In genomic region chr20:32325706-32326506, GRCh38 we compare ENCODE assay signal across 1 cellular context.
TF ChIP-seq lines count a peak whose summit lies in the region.

No MANE protein-coding gene starts in this region.

TF ChIP-seq in K562, 482 proteins besides CTCF, POLR2A, EP300 and RAD21 (continued from another document):
- TF ChIP-seq, protein P1, sequence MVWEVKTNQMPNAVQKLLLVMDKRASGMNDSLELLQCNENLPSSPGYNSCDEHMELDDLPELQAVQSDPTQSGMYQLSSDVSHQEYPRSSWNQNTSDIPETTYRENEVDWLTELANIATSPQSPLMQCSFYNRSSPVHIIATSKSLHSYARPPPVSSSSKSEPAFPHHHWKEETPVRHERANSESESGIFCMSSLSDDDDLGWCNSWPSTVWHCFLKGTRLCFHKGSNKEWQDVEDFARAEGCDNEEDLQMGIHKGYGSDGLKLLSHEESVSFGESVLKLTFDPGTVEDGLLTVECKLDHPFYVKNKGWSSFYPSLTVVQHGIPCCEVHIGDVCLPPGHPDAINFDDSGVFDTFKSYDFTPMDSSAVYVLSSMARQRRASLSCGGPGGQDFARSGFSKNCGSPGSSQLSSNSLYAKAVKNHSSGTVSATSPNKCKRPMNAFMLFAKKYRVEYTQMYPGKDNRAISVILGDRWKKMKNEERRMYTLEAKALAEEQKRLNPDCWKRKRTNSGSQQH (CRISPR knock-in tag; IDR thresholded peaks at IDR 0.05), result no peak
- no peak for TF ChIP-seq U2AF1 (optimal IDR thresholded peaks at IDR 0.05; ENCODE audit: low read depth, low read length)
- peak; percentile 46; the same call in 1 of the 2 replicates for TF ChIP-seq ATF7 (IDR thresholded peaks at IDR 0.05)
- peak; percentile 96 for TF ChIP-seq SMARCE1 (IDR thresholded peaks at IDR 0.05)
- TF ChIP-seq, protein P2, sequence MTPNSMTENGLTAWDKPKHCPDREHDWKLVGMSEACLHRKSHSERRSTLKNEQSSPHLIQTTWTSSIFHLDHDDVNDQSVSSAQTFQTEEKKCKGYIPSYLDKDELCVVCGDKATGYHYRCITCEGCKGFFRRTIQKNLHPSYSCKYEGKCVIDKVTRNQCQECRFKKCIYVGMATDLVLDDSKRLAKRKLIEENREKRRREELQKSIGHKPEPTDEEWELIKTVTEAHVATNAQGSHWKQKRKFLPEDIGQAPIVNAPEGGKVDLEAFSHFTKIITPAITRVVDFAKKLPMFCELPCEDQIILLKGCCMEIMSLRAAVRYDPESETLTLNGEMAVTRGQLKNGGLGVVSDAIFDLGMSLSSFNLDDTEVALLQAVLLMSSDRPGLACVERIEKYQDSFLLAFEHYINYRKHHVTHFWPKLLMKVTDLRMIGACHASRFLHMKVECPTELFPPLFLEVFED (CRISPR knock-in tag; conservative IDR thresholded peaks at IDR 0.05), result no peak
- TF ChIP-seq NFATC3 (IDR thresholded peaks at IDR 0.05), result no peak
- TF ChIP-seq POLR3A (IDR thresholded peaks at IDR 0.05; ENCODE audit: borderline replicate concordance, extremely low read depth, insufficient read depth, insufficient read length), result no peak
- TF ChIP-seq ARNT (IDR thresholded peaks at IDR 0.05), result 0 out of 4 replicates have a peak, but pooled peaks of 1 of the 2 experiments have one; percentile 61
- no peak for TF ChIP-seq TCF7L2 (IDR thresholded peaks at IDR 0.05; ENCODE audit: low read depth, low read length)
- peak; percentile 72; the same call in 1 of the 2 replicates for TF ChIP-seq SMARCC2 (IDR thresholded peaks at IDR 0.05; ENCODE audit: low read depth)
- no peak for TF ChIP-seq RB1 (IDR thresholded peaks at IDR 0.05; ENCODE audit: low read depth)
- no peak for TF ChIP-seq SETDB1 (IDR thresholded peaks at IDR 0.05; ENCODE audit: low read length)
- no peak for TF ChIP-seq ZBTB49 (CRISPR knock-in tag; IDR thresholded peaks at IDR 0.05; ENCODE audit: borderline replicate concordance)
- no peak for TF ChIP-seq SREBF2 (CRISPR knock-in tag; IDR thresholded peaks at IDR 0.05)
- TF ChIP-seq, protein P3, sequence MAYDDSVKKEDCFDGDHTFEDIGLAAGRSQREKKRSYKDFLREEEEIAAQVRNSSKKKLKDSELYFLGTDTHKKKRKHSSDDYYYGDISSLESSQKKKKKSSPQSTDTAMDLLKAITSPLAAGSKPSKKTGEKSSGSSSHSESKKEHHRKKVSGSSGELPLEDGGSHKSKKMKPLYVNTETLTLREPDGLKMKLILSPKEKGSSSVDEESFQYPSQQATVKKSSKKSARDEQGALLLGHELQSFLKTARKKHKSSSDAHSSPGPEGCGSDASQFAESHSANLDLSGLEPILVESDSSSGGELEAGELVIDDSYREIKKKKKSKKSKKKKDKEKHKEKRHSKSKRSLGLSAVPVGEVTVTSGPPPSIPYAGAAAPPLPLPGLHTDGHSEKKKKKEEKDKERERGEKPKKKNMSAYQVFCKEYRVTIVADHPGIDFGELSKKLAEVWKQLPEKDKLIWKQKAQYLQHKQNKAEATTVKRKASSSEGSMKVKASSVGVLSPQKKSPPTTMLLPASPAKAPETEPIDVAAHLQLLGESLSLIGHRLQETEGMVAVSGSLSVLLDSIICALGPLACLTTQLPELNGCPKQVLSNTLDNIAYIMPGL (CRISPR knock-in tag; IDR thresholded peaks at IDR 0.05), result no peak
- TF ChIP-seq DMBX1 (CRISPR knock-in tag; IDR thresholded peaks at IDR 0.05; ENCODE audit: borderline replicate concordance), result no peak
- 0 out of 2 replicates have a peak, but pooled peaks have one; percentile 28 for TF ChIP-seq HDAC2 (IDR thresholded peaks at IDR 0.05)
- TF ChIP-seq MYBL2 (IDR thresholded peaks at IDR 0.05; ENCODE audit: low read depth), result no peak
- no peak for TF ChIP-seq MYBL2 (CRISPR knock-in tag; IDR thresholded peaks at IDR 0.05; ENCODE audit: borderline replicate concordance)
- TF ChIP-seq CEBPB (tag; IDR thresholded peaks at IDR 0.05), result 0 out of 2 replicates have a peak, but pooled peaks have one; percentile 45
- no peak for TF ChIP-seq ATF6 (CRISPR knock-in tag; IDR thresholded peaks at IDR 0.05)
- no peak for TF ChIP-seq TAF7 (tag; IDR thresholded peaks at IDR 0.05)
- TF ChIP-seq ZC3H11A (IDR thresholded peaks at IDR 0.05; ENCODE audit: low read depth, low read length), result no peak
- peak; percentile 93 for TF ChIP-seq FOSL1 (tag; conservative IDR thresholded peaks at IDR 0.05)
- no peak for TF ChIP-seq RERE (CRISPR knock-in tag; IDR thresholded peaks at IDR 0.05; ENCODE audit: borderline replicate concordance)
- no peak for TF ChIP-seq ZNF830 (CRISPR knock-in tag; IDR thresholded peaks at IDR 0.05)
- TF ChIP-seq SMARCA4 (IDR thresholded peaks at IDR 0.05), result peak; percentile 88
- no peak for TF ChIP-seq OTX1 (CRISPR knock-in tag; IDR thresholded peaks at IDR 0.05)
- no peak for TF ChIP-seq SMAD1 (IDR thresholded peaks at IDR 0.05; ENCODE audit: low read depth, low read length, partially characterized antibody)
- no peak for TF ChIP-seq SIN3A (IDR thresholded peaks at IDR 0.05; ENCODE audit: borderline replicate concordance in 2 of 2, control insufficient read depth in 1 of 2, low read depth in 2 of 2, low read length in 2 of 2)
- TF ChIP-seq ZNF23 (CRISPR knock-in tag; IDR thresholded peaks at IDR 0.05), result no peak
- no peak for TF ChIP-seq ZNF444 (CRISPR knock-in tag; IDR thresholded peaks at IDR 0.05)
- TF ChIP-seq FOXK2 (conservative IDR thresholded peaks at IDR 0.05 in 1 of 2, IDR thresholded peaks at IDR 0.05 in 1 of 2; ENCODE audit: low read depth in 2 of 2), result peak in 1 of 2 experiments; percentile 38; a peak in 1 of 4 replicates
- peak; percentile 98 for TF ChIP-seq ADNP (tag; IDR thresholded peaks at IDR 0.05)
- TF ChIP-seq, protein P4, sequence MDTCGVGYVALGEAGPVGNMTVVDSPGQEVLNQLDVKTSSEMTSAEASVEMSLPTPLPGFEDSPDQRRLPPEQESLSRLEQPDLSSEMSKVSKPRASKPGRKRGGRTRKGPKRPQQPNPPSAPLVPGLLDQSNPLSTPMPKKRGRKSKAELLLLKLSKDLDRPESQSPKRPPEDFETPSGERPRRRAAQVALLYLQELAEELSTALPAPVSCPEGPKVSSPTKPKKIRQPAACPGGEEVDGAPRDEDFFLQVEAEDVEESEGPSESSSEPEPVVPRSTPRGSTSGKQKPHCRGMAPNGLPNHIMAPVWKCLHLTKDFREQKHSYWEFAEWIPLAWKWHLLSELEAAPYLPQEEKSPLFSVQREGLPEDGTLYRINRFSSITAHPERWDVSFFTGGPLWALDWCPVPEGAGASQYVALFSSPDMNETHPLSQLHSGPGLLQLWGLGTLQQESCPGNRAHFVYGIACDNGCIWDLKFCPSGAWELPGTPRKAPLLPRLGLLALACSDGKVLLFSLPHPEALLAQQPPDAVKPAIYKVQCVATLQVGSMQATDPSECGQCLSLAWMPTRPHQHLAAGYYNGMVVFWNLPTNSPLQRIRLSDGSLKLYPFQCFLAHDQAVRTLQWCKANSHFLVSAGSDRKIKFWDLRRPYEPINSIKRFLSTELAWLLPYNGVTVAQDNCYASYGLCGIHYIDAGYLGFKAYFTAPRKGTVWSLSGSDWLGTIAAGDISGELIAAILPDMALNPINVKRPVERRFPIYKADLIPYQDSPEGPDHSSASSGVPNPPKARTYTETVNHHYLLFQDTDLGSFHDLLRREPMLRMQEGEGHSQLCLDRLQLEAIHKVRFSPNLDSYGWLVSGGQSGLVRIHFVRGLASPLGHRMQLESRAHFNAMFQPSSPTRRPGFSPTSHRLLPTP (IDR thresholded peaks at IDR 0.05; ENCODE audit: borderline replicate concordance, extremely low read depth, insufficient read length), result peak; percentile 46
- TF ChIP-seq PPARD (CRISPR knock-in tag; IDR thresholded peaks at IDR 0.05), result no peak
- no peak for TF ChIP-seq HDAC6 (IDR thresholded peaks at IDR 0.05; ENCODE audit: low read depth, low read length)
- TF ChIP-seq KLF13 (tag; IDR thresholded peaks at IDR 0.05; ENCODE audit: borderline replicate concordance, low read depth), result no peak
- peak; percentile 13 for TF ChIP-seq FOS (IDR thresholded peaks at IDR 0.05; ENCODE audit: extremely low read depth, insufficient read length)
- no peak for TF ChIP-seq MECOM (CRISPR knock-in tag; IDR thresholded peaks at IDR 0.05)
- TF ChIP-seq HMGN3 (IDR thresholded peaks at IDR 0.05; ENCODE audit: borderline replicate concordance, extremely low read depth, insufficient read length, low read depth, low read length), result no peak
- TF ChIP-seq HMG20B (CRISPR knock-in tag; IDR thresholded peaks at IDR 0.05), result no peak
- TF ChIP-seq, protein P5, sequence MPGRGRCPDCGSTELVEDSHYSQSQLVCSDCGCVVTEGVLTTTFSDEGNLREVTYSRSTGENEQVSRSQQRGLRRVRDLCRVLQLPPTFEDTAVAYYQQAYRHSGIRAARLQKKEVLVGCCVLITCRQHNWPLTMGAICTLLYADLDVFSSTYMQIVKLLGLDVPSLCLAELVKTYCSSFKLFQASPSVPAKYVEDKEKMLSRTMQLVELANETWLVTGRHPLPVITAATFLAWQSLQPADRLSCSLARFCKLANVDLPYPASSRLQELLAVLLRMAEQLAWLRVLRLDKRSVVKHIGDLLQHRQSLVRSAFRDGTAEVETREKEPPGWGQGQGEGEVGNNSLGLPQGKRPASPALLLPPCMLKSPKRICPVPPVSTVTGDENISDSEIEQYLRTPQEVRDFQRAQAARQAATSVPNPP (IDR thresholded peaks at IDR 0.05; ENCODE audit: borderline replicate concordance, insufficient read depth, insufficient read length), result no peak
- no peak for TF ChIP-seq HSF4 (CRISPR knock-in tag; IDR thresholded peaks at IDR 0.05; ENCODE audit: borderline replicate concordance)
TF ChIP-seq in K562: peak in this region for 38.
